Comparison of ENCODE assay signal across 8 cellular contexts in the genomic region with DNA sequence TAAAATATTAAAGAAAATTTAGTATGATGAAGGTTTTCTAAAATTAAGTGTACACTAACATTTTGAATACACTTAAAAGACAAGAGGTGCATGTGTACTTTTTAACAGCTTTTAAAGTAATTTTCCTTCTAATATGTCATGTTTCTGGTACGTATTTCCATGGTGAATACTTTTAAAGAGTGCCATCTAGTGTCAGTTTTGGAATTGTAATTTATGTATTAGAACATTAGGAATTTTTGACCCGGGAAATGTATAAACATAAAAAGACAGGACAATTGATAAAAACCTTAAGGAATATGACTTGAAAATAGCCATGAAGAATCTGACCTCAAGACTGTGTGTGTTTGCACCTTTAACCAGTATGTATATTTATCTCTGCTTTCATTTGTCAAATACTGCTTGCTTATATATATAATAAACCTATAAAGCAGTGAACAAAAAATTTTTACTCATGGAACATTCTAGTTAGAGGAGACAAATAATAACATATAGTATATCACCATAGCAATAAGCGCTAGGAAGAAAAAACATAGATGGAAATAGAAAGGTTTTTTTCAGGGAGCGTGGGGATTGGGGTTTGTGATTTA. TPM values are rescaled to one million over a fixed set of nuclear protein-coding genes. Genes with fewer than 3 reads are reported as not detected.
A peak's percentile ranks its signal among the peaks of the same experiment; 100 is the strongest.
DNase-seq lines count a peak whose midpoint lies in the region; ATAC-seq and TF ChIP-seq lines count a peak whose summit lies in the region.

No MANE protein-coding gene starts in this region.

- no peak overlapping the region for H3K27ac ChIP-seq in ascending aorta

- H3K4me1 Mint-ChIP-seq in stimulated activated effector memory CD8-positive, alpha-beta T cell treated with anti-CD3 and anti-CD28 coated beads, Interleukin-12 subunit alpha, Interleukin-12 subunit beta, amount 100 ng/mL, for 72 hours, result no peaks in the 10 kb centered on the region

- intact Hi-C loops in ascending aorta (cut with DNase I), result loop anchor here (5.0 to 10.0 kb wide), 2 partner anchors 92 to 259 kb away; no protein-coding TSS in a partner anchor
- intact Hi-C loops in head of caudate nucleus (cut with DNase I), result no loop called here

- peaks cover 2 to 4% of the 10 kb centered on the region in 2 donors for H3K4me1 ChIP-seq in ascending aorta

- DNase-seq in DMS53 treated with DMSO at 0.1 percent for 48 hours (lab: John Stamatoyannopoulos, UW; ENCODE audit: unreplicated experiment) (peak; percentile 33), M059J (ENCODE audit: low read depth) (peak; percentile 30), ascending aorta (ENCODE audit: low spot score in 2 of 2) (no peak), kidney tubule cell (ENCODE audit: low spot score) (peak; percentile 59), NCI-H187 (lab: John Stamatoyannopoulos, UW) (no peak), head of caudate nucleus (no peak)
- DNase-seq in stimulated activated effector memory CD8-positive, alpha-beta T cell treated with anti-CD3 and anti-CD28 coated beads, Interleukin-12 subunit alpha, Interleukin-12 subunit beta, amount 100 ng/mL, for 72 hours (ENCODE audit: low spot score in 2 of 2), result no peak
- DNase-seq in activated CD8-positive, alpha-beta memory T cell treated with anti-CD3 and anti-CD28 coated beads, Interleukin-2, amount 50 U/mL, for 4 hours, result no peak

- peaks cover 9% of the 10 kb centered on the region for H3K36me3 Mint-ChIP-seq in stimulated activated effector memory CD8-positive, alpha-beta T cell treated with anti-CD3 and anti-CD28 coated beads, Interleukin-12 subunit alpha, Interleukin-12 subunit beta, amount 100 ng/mL, for 72 hours

- no peak overlapping the region for H3K27ac Mint-ChIP-seq in stimulated activated effector memory CD8-positive, alpha-beta T cell treated with anti-CD3 and anti-CD28 coated beads, Interleukin-12 subunit alpha, Interleukin-12 subunit beta, amount 100 ng/mL, for 72 hours

- no peak for ATAC-seq in stimulated activated effector memory CD8-positive, alpha-beta T cell treated with anti-CD3 and anti-CD28 coated beads, Interleukin-12 subunit alpha, Interleukin-12 subunit beta, amount 100 ng/mL, for 72 hours

- no peak overlapping the region for H3K4me3 Mint-ChIP-seq in stimulated activated effector memory CD8-positive, alpha-beta T cell treated with anti-CD3 and anti-CD28 coated beads, Interleukin-12 subunit alpha, Interleukin-12 subunit beta, amount 100 ng/mL, for 72 hours

- peak overlapping the region in 1 of 2 donors; percentile 32 for H3K4me3 ChIP-seq in ascending aorta

- no peaks in the 10 kb centered on the region for H3K36me3 ChIP-seq in ascending aorta

- H3K9me3 Mint-ChIP-seq in stimulated activated effector memory CD8-positive, alpha-beta T cell treated with anti-CD3 and anti-CD28 coated beads, Interleukin-12 subunit alpha, Interleukin-12 subunit beta, amount 100 ng/mL, for 72 hours, result no peaks in the 10 kb centered on the region

- peak in 2 of 3 experiments; percentile 45 to 58 for TF ChIP-seq CTCF in ascending aorta (IDR thresholded peaks at IDR 0.05)

- no peaks in the 10 kb centered on the region for H3K27me3 ChIP-seq in ascending aorta

- no peaks in the 10 kb centered on the region for H3K9me3 ChIP-seq in ascending aorta

RNA-seq across cellular contexts. Expression of gene GSTCD, which starts 7.2 kb away (rescaled TPM):
- 13.7 and 15.4 TPM in 2 replicates for total RNA-seq in M059J (2014; rRNA removed; shearing (Covaris generic))
- total RNA-seq in ascending aorta, result 4.4 TPM

RNA-seq across cellular contexts. Expression of gene INTS12, which starts 7.3 kb away (rescaled TPM):
- 11.6 and 16.3 TPM in 2 replicates for total RNA-seq in M059J (2014; rRNA removed; shearing (Covaris generic))
- total RNA-seq in ascending aorta, result 11.5 TPM

Comparison
In these comparisons a context has a peak if more than half of its experiments do, and no peak if none do; other contexts are left out.
1. DNase-seq: peak in DMS53 treated with DMSO at 0.1 percent for 48 hours (single experiment), M059J (single experiment) and kidney tubule cell (single experiment); none in ascending aorta (0 of 2), NCI-H187 (0 of 2), stimulated activated effector memory CD8-positive, alpha-beta T cell treated with anti-CD3 and anti-CD28 coated beads, Interleukin-12 subunit alpha, Interleukin-12 subunit beta, amount 100 ng/mL, for 72 hours (0 of 2), activated CD8-positive, alpha-beta memory T cell treated with anti-CD3 and anti-CD28 coated beads, Interleukin-2, amount 50 U/mL, for 4 hours (single experiment) and head of caudate nucleus (0 of 42).